ENCODE assay signal across 23 cellular contexts in genomic region chr17:67544364-67544763, GRCh38.
DNase-seq lines count a peak whose midpoint lies in the region; ATAC-seq and TF ChIP-seq lines count a peak whose summit lies in the region.
"Had no signal": no experiment of that assay in that cellular context is flagged by ENCODE, and none has a peak within 500 bp of the region (broad histone marks: within the 10 kb centered on the region; RNA-seq: fewer than 3 reads in every experiment).

No MANE protein-coding gene starts in this region.

- H3K79me2 ChIP-seq in PC-3 (ENCODE audit: low read length): no peaks in the 10 kb centered on the region
- H3K79me2 ChIP-seq: parathyroid adenoma had no signal

- H3K9me2 ChIP-seq in PC-3 (replicated peaks; ENCODE audit: low read length): no peaks in the 10 kb centered on the region

- H3K4me2 ChIP-seq in PC-3 (ENCODE audit: low read length): no peak overlapping the region

- no peaks in the 10 kb centered on the region for H3K4me1 ChIP-seq in PC-3 (ENCODE audit: insufficient read depth, low read length)
- H3K4me1 ChIP-seq: parathyroid adenoma had no signal

- H3K27me3 ChIP-seq in PC-3 (ENCODE audit: low read length): no peaks in the 10 kb centered on the region
- H3K27me3 ChIP-seq: heart right ventricle, left lung, testis, vagina had no signal

- ATAC-seq in PC-3: no peak
- no peak for ATAC-seq in activated CD4-positive, CD25-positive, alpha-beta regulatory T cell treated with anti-CD3 and anti-CD28 coated beads, Interleukin-2, amount 50 U/mL, for 24 hours
- ATAC-seq: activated CD4-positive, alpha-beta T cell treated with anti-CD3 and anti-CD28 coated beads for 36 hours; left lung; stimulated activated memory B cell treated with anti-CD40 and anti-IgM and Interleukin-4, amounts not matched to agents 10 μg/mL and 1 μg/mL and 100 μg/mL, for 72 hours; T-cell had no signal

- POLR2A ChIA-PET in PC-3 (lab: Charles Lee; ENCODE audit: unreplicated experiment): interaction anchor here (0.6 kb wide), 1 partner anchor 9 kb away, joined by 3 read pairs; no protein-coding TSS in a partner anchor

- no peak for TF ChIP-seq CTCF in PC-3 (conservative IDR thresholded peaks at IDR 0.05; ENCODE audit: low read depth, low read length)

- H3F3A ChIP-seq in PC-3 (ENCODE audit: low read length, unreplicated experiment): no peaks in the 10 kb centered on the region

- H3K4me3 ChIP-seq in PC-3 (ENCODE audit: low read length): no peak overlapping the region
- H3K4me3 ChIP-seq: heart right ventricle, left lung, testis, vagina had no signal

- H3K9ac ChIP-seq in PC-3 (ENCODE audit: low read length): no peak overlapping the region
- H3K9ac ChIP-seq: parathyroid adenoma had no signal

- peak; percentile 74 for DNase-seq in G401 (ENCODE audit: low spot score)
- peak; percentile 38 for DNase-seq in NCI-H2029 (lab: John Stamatoyannopoulos, UW)
- DNase-seq in cerebellar cortex (ENCODE audit: low spot score): peak; percentile 71
- DNase-seq in myocyte (ENCODE audit: low read depth): peak; percentile 83
- DNase-seq in PC-3: no peak
- DNase-seq in NCI-H1417 (lab: John Stamatoyannopoulos, UW): no peak
- DNase-seq: activated CD4-positive, alpha-beta T cell treated with anti-CD3 and anti-CD28 coated beads for 36 hours; activated naive CD4-positive, alpha-beta T cell treated with Interleukin-2 at 50 U/mL for 16 hours; activated T-cell treated with anti-CD3 and anti-CD28 coated beads, Interleukin-2, amount 50 U/mL, for 48 hours; CD4-positive, CD25-positive, alpha-beta regulatory T cell; heart right ventricle; left lung; NCI-H1930; NCI-H69; nephron progenitor cell; SIG-M5; T-cell; testis had no signal

- intact Hi-C loops in PC-3 (cut with micrococcal nuclease): no loop called here

- CTCF ChIA-PET in PC-3 (lab: Charles Lee): no interaction called here

- H2AFZ ChIP-seq in PC-3 (ENCODE audit: low read length): no peak overlapping the region
- H2AFZ ChIP-seq: parathyroid adenoma had no signal

- no peaks in the 10 kb centered on the region for H4K20me1 ChIP-seq in PC-3 (ENCODE audit: low read length)

- BruUV-seq in PC-3 (replicated peaks; lab: Mats Ljungman, UMichigan): no TSS peak

- no peak overlapping the region for H3K27ac ChIP-seq in PC-3 (ENCODE audit: low read length)
- H3K27ac ChIP-seq: epithelial cell of prostate, left lung, parathyroid adenoma, testis, vagina had no signal

- no peaks in the 10 kb centered on the region for H3K9me3 ChIP-seq in PC-3 (ENCODE audit: low read length)
- H3K9me3 ChIP-seq: heart right ventricle, left lung, testis, vagina had no signal

- in situ Hi-C loops in G401 (cut with HindIII; ENCODE audit: low sequenced_read_pairs): no loop called here

- H3K36me3 ChIP-seq in PC-3 (ENCODE audit: low read depth, low read length): no peaks in the 10 kb centered on the region
- H3K36me3 ChIP-seq: left lung, vagina had no signal

Comparison
In these comparisons a context has a peak if more than half of its experiments do, and no peak if none do; other contexts are left out.
1. DNase-seq: peak in G401 (single experiment), NCI-H2029 (single experiment), cerebellar cortex (single experiment) and myocyte (single experiment); none in PC-3 (single experiment) and NCI-H1417 (0 of 3).